Comparison of ENCODE assay signal across 21 cellular contexts in genomic region chr11:119366690-119367620, GRCh38. TPM values are rescaled to one million over a fixed set of nuclear protein-coding genes. Genes with fewer than 3 reads are reported as not detected.
DNase-seq lines count a peak whose midpoint lies in the region; ATAC-seq, FAIRE-seq and TF ChIP-seq lines count a peak whose summit lies in the region.
"Had no signal": no experiment of that assay in that cellular context is flagged by ENCODE, and none has a peak within 500 bp of the region (broad histone marks: within the 10 kb centered on the region; RNA-seq: fewer than 3 reads in every experiment).

No MANE protein-coding gene starts in this region.

- H2AFZ ChIP-seq in Karpas-422 (ENCODE audit: low read length) (no peak overlapping the region), HepG2 (ENCODE audit: low read length) (no peak overlapping the region), SK-N-SH (ENCODE audit: low read depth) (no peak overlapping the region)
- H2AFZ ChIP-seq: GM23338 had no signal

- peaks cover 45% of the 10 kb centered on the region for H3K4me1 Mint-ChIP-seq in chondrocyte (ENCODE audit: low read depth)

- TF ChIP-seq POLR2A in HepG2 (IDR thresholded peaks at IDR 0.05; ENCODE audit: insufficient read depth in 1 of 2, low read depth in 2 of 2, low read length in 2 of 2) (no peak), spleen (IDR thresholded peaks at IDR 0.05) (no peak)

- H3K27me3 ChIP-seq in Karpas-422 (ENCODE audit: low read length), result no peaks in the 10 kb centered on the region
- H3K27me3 ChIP-seq in HepG2 (ENCODE audit: control insufficient read depth in 1 of 2, insufficient read depth in 2 of 2, low read length in 2 of 2), result no peaks in the 10 kb centered on the region
- peaks cover 0 to 94% (median 40%) of the 10 kb centered on the region in 7 donors for H3K27me3 ChIP-seq in spleen (replicated peaks in 1 of 7)
- no peaks in the 10 kb centered on the region for H3K27me3 ChIP-seq in SK-N-SH (ENCODE audit: insufficient read depth)
- H3K27me3 ChIP-seq: pancreas had no signal

- no peak for TF ChIP-seq EP300 in HepG2 (IDR thresholded peaks at IDR 0.05; ENCODE audit: low read depth in 2 of 2, low read length in 2 of 2)
- no peak for TF ChIP-seq EP300 in HepG2 (CRISPR knock-in tag; IDR thresholded peaks at IDR 0.05; ENCODE audit: borderline replicate concordance)
- no peak for TF ChIP-seq EP300 in SK-N-SH (IDR thresholded peaks at IDR 0.05; ENCODE audit: borderline replicate concordance in 1 of 2, low read depth in 1 of 2, low read length in 1 of 2)

- FAIRE-seq in HepG2 (lab: Jason Lieb, UNC), result no peak
- FAIRE-seq: keratinocyte, pancreas had no signal

- TF ChIP-seq CTCF in chondrocyte (IDR thresholded peaks at IDR 0.05), result no peak
- TF ChIP-seq CTCF in HepG2 (CRISPR knock-in tag; IDR thresholded peaks at IDR 0.05), result no peak
- no peak for TF ChIP-seq CTCF in spleen (IDR thresholded peaks at IDR 0.05 in 8 of 11, conservative IDR thresholded peaks at IDR 0.05 in 3 of 11)
- no peak for TF ChIP-seq CTCF in SK-N-SH (IDR thresholded peaks at IDR 0.05)

- peak overlapping the region; percentile 51; the same call in 1 of the 2 replicates for H3K4me3 ChIP-seq in Karpas-422 (ENCODE audit: low read length)
- H3K4me3 ChIP-seq in HepG2 (replicated peaks in 1 of 3; ENCODE audit: insufficient read depth in 1 of 3, low read depth in 2 of 3, low read length in 3 of 3), result no peak overlapping the region
- no peak overlapping the region for H3K4me3 ChIP-seq in spleen
- no peak overlapping the region for H3K4me3 ChIP-seq in SK-N-SH (ENCODE audit: low read depth in 2 of 2, low read length in 1 of 2)
- H3K4me3 ChIP-seq: GM23338, pancreas, thoracic aorta had no signal

- no peaks in the 10 kb centered on the region for H3K9me3 Mint-ChIP-seq in chondrocyte (ENCODE audit: low read depth)
- H3K9me3 Mint-ChIP-seq: activated naive CD4-positive, alpha-beta T cell treated with anti-CD3 and anti-CD28 coated beads, Interleukin-2, amount 50 U/mL, for 24 hours had no signal

- TF ChIP-seq RAD21 in HepG2 (CRISPR knock-in tag; IDR thresholded peaks at IDR 0.05) (no peak), SK-N-SH (IDR thresholded peaks at IDR 0.05; ENCODE audit: low read length) (no peak)

- POLR2A ChIA-PET in HepG2 (lab: Yijun Ruan, JAX), result interaction anchor here (1.1 to 4.5 kb wide), 8 partner anchors 9 to 48 kb away, joined by 4 to 31 read pairs (median 16); partner anchors contain the start of genes C1QTNF5 and USP2
- POLR2A ChIA-PET in SK-N-SH (lab: Yijun Ruan, JAX), result no interaction called here

- 95% methylated on average over 5 of the region's 11 CpGs for WGBS in HepG2 (ENCODE audit: low lambda C conversion rate)
- WGBS in spleen, 5 donors, result 73 to 91% (median 87%) methylated on average over 9 to 11 of the region's 11 CpGs
- 94% methylated on average over 9 of the region's 11 CpGs for WGBS in SK-N-SH (ENCODE audit: low lambda C conversion rate)

- DNase-seq in Karpas-422 (peak; percentile 58), chondrocyte (ENCODE audit: low spot score) (peak; percentile 33), HepG2 (ENCODE audit: low spot score) (no peak), spleen (peak; percentile 18), SK-N-SH (no peak), LoVo (ENCODE audit: low spot score) (no peak), NCI-H748 (lab: John Stamatoyannopoulos, UW; ENCODE audit: unreplicated experiment) (no peak), globus pallidus (ENCODE audit: low spot score) (no peak)
- DNase-seq: activated CD4-positive, alpha-beta T cell treated with anti-CD3 and anti-CD28 coated beads for 1 hour; activated CD8-positive, alpha-beta memory T cell treated with anti-CD3 and anti-CD28 coated beads, Interleukin-2, amount 50 U/mL, for 4 hours; DMS153; NCI-H2029; RPMI8226 had no signal

- no peaks in the 10 kb centered on the region for H3K36me3 Mint-ChIP-seq in chondrocyte (ENCODE audit: low read depth)
- H3K36me3 Mint-ChIP-seq: activated naive CD4-positive, alpha-beta T cell treated with anti-CD3 and anti-CD28 coated beads, Interleukin-2, amount 50 U/mL, for 24 hours had no signal

- peaks cover 6% of the 10 kb centered on the region for H3F3A ChIP-seq in SK-N-SH (replicated peaks; ENCODE audit: insufficient read depth)

- no peak for ATAC-seq in HepG2
- ATAC-seq: GM23338, pancreas had no signal

- H3K4me2 ChIP-seq in Karpas-422 (ENCODE audit: low read depth, low read length, poor library complexity, severe bottlenecking) (peak overlapping the region; percentile 70), HepG2 (ENCODE audit: low read depth, low read length) (no peak overlapping the region; the same call in 1 of the 2 replicates), SK-N-SH (no peak overlapping the region)
- H3K4me2 ChIP-seq: GM23338 had no signal

- H4K20me1 ChIP-seq in Karpas-422 (ENCODE audit: insufficient read depth, low read depth, low read length), result no peaks in the 10 kb centered on the region
- H4K20me1 ChIP-seq in HepG2 (ENCODE audit: insufficient read depth, low read length), result no peaks in the 10 kb centered on the region; the same call in 1 of the 2 replicates
- no peaks in the 10 kb centered on the region for H4K20me1 ChIP-seq in SK-N-SH (ENCODE audit: insufficient read depth)

- H3K9ac ChIP-seq in Karpas-422 (ENCODE audit: low read length), result peak overlapping the region; percentile 68
- H3K9ac ChIP-seq in HepG2 (ENCODE audit: insufficient read depth, low read depth, low read length), result no peak overlapping the region
- no peak overlapping the region for H3K9ac ChIP-seq in SK-N-SH

- no peak overlapping the region for H3K4me3 Mint-ChIP-seq in chondrocyte (ENCODE audit: unreplicated experiment)
- H3K4me3 Mint-ChIP-seq: activated naive CD4-positive, alpha-beta T cell treated with anti-CD3 and anti-CD28 coated beads, Interleukin-2, amount 50 U/mL, for 24 hours; GM23338 had no signal

- H3K36me3 ChIP-seq in Karpas-422 (ENCODE audit: insufficient read depth, low read length) (no peaks in the 10 kb centered on the region), HepG2 (replicated peaks in 1 of 2; ENCODE audit: control insufficient read depth in 1 of 2, insufficient read depth in 2 of 2, low read length in 2 of 2) (no peaks in the 10 kb centered on the region), spleen (no peaks in the 10 kb centered on the region), SK-N-SH (replicated peaks in 1 of 2; ENCODE audit: control insufficient read depth in 1 of 2, insufficient read depth in 2 of 2, low read length in 1 of 2) (no peaks in the 10 kb centered on the region)
- H3K36me3 ChIP-seq: pancreas, thoracic aorta had no signal

- CTCF ChIA-PET in HepG2 (lab: Yijun Ruan, JAX; ENCODE audit: low intra/inter-chr PET ratio, low total read pairs) (no interaction called here), SK-N-SH (lab: Yijun Ruan, JAX) (interaction anchor here (1.4 to 22.5 kb wide), 5 partner anchors 10 to 110 kb away, joined by 3 to 390 read pairs (median 191); partner anchors contain the start of genes C1QTNF5 and USP2)

- intact Hi-C loops in HepG2 (cut with micrococcal nuclease; ENCODE audit: unreplicated experiment) (no loop called here), spleen (cut with DNase I; ENCODE audit: low total_unique reads) (no loop called here)

- H3K9me3 ChIP-seq in Karpas-422 (ENCODE audit: low read length) (no peaks in the 10 kb centered on the region), HepG2 (ENCODE audit: low read length) (no peaks in the 10 kb centered on the region), spleen (no peaks in the 10 kb centered on the region), SK-N-SH (no peaks in the 10 kb centered on the region)
- H3K9me3 ChIP-seq: pancreas, thoracic aorta had no signal

- no peak overlapping the region for H3K27ac Mint-ChIP-seq in chondrocyte (ENCODE audit: unreplicated experiment)
- H3K27ac Mint-ChIP-seq: activated naive CD4-positive, alpha-beta T cell treated with anti-CD3 and anti-CD28 coated beads, Interleukin-2, amount 50 U/mL, for 24 hours; GM23338 had no signal

- H3K27me3 Mint-ChIP-seq in chondrocyte (ENCODE audit: low read depth), result peaks cover 4% of the 10 kb centered on the region

- H3K4me1 ChIP-seq in Karpas-422 (ENCODE audit: low read length), result peaks cover 88% of the 10 kb centered on the region
- peaks cover 90% of the 10 kb centered on the region for H3K4me1 ChIP-seq in HepG2 (ENCODE audit: insufficient read depth, low read length)
- H3K4me1 ChIP-seq in spleen, result peaks cover 0 to 44% (median 18%) of the 10 kb centered on the region in 6 donors
- peaks cover 30 to 87% of the 10 kb centered on the region in 2 experiments; a peak in 3 of 4 replicates for H3K4me1 ChIP-seq in SK-N-SH (ENCODE audit: control insufficient read depth in 1 of 2, insufficient read depth in 2 of 2, low read depth in 1 of 2, low read length in 1 of 2)

- no TSS peak for BruUV-seq in HepG2 (replicated peaks; lab: Mats Ljungman, UMichigan)

- H3K27ac ChIP-seq in Karpas-422 (ENCODE audit: low read length) (peak overlapping the region; percentile 94), HepG2 (ENCODE audit: extremely low read length, insufficient read depth, low read length) (peak overlapping the region; percentile 93), spleen (no peak overlapping the region), SK-N-SH (ENCODE audit: low read depth in 2 of 2, low read length in 1 of 2) (no peak overlapping the region; a peak in 1 of 4 replicates)
- H3K27ac ChIP-seq: thoracic aorta had no signal

- peaks cover 18% of the 10 kb centered on the region for H3K79me2 ChIP-seq in Karpas-422 (ENCODE audit: low read length)
- peaks cover 21% of the 10 kb centered on the region for H3K79me2 ChIP-seq in HepG2 (ENCODE audit: insufficient read depth, low read length)
- H3K79me2 ChIP-seq in SK-N-SH (ENCODE audit: insufficient read depth), result no peaks in the 10 kb centered on the region

- in situ Hi-C loops in HepG2 (cut with HindIII; ENCODE audit: extremely low pct_ligation_motif_present, low pct_unique_long_range_greater_than_20kb), result no loop called here

- no peaks in the 10 kb centered on the region for H3K9me2 ChIP-seq in Karpas-422 (replicated peaks; ENCODE audit: insufficient read depth, low read length)
- H3K9me2 ChIP-seq in SK-N-SH, result no peaks in the 10 kb centered on the region

RNA-seq across cellular contexts. Expression of gene USP2, which starts 14.5 kb away (rescaled TPM):
- total RNA-seq in Karpas-422 (2014; rRNA removed; shearing (Covaris generic); ENCODE audit: low replicate concordance), result 15.4 and 16.9 TPM in 2 replicates
- total RNA-seq in chondrocyte (2.1 to 4.1 TPM (median 3.6 TPM) in 3 replicates), HepG2 (2016; rRNA removed; fragmentation: Illumina TruSeq; extraction: Trizol) (6.0 and 7.2 TPM in 2 replicates), spleen (under 1 TPM; 0.28 to 0.88 (median 0.60) TPM)
- total RNA-seq in HepG2 (2016; cell fraction: cytosol; rRNA removed; fragmentation: Illumina TruSeq; extraction: Trizol; ENCODE audit: low read depth), result 1.1 and 1.7 TPM in 2 replicates
- 6.5 and 7.1 TPM in 2 replicates for total RNA-seq in HepG2 (2016; cell fraction: insoluble cytoplasmic fraction; rRNA removed; fragmentation: Illumina TruSeq; extraction: Trizol)
- 5.7 and 5.9 TPM in 2 replicates for total RNA-seq in HepG2 (2016; cell fraction: membrane; rRNA removed; fragmentation: Illumina TruSeq; extraction: Trizol)
- 5.8 and 7.8 TPM in 2 replicates for total RNA-seq in HepG2 (2016; cell fraction: nucleus; rRNA removed; fragmentation: Illumina TruSeq; extraction: Trizol)
- polyA plus RNA-seq in HepG2 (2011; rRNA removed) (2.5 and 3.2 TPM in 2 replicates), spleen (under 1 TPM; 0.15 to 0.58 (median 0.27) TPM), SK-N-SH (2012; rRNA removed) (0.81 and 0.97 TPM in 2 replicates)
- polyA plus RNA-seq in HepG2 (2011; cell fraction: cytosol; rRNA removed), result 2.2 TPM in 2 replicates
- polyA plus RNA-seq in HepG2 (2011; cell fraction: nucleus; rRNA removed), result 4.4 and 4.7 TPM in 2 replicates
- polyA plus RNA-seq in HepG2 (2012), result 2.5 and 3.0 TPM in 2 replicates
- 1.1 and 1.3 TPM in 2 replicates for polyA plus RNA-seq in HepG2 (2016; cell fraction: cytosol; fragmentation: Illumina TruSeq; extraction: Trizol; ENCODE audit: low read depth)
- 7.6 and 11.3 TPM in 2 replicates for polyA plus RNA-seq in HepG2 (2016; cell fraction: insoluble cytoplasmic fraction; fragmentation: Illumina TruSeq; extraction: Trizol; ENCODE audit: low read depth)
- polyA plus RNA-seq in HepG2 (2016; cell fraction: membrane; fragmentation: Illumina TruSeq; extraction: Trizol; ENCODE audit: low read depth), result 4.1 and 4.2 TPM in 2 replicates
- polyA plus RNA-seq in HepG2 (2016; cell fraction: nucleus; fragmentation: Illumina TruSeq; extraction: Trizol; ENCODE audit: insufficient read depth, low read depth), result 22.1 and 23.0 TPM in 2 replicates
- 5.4 and 5.9 TPM in 2 replicates for polyA minus RNA-seq in HepG2 (2011; rRNA and poly(A)+ RNA removed; ENCODE audit: low replicate concordance)
- polyA minus RNA-seq in HepG2 (2011; cell fraction: cytosol; rRNA and poly(A)+ RNA removed), result 4.0 and 5.4 TPM in 2 replicates
- polyA minus RNA-seq in HepG2 (2011; cell fraction: nucleus; rRNA and poly(A)+ RNA removed), result 2.4 and 5.7 TPM in 2 replicates
- polyA plus RNA-seq in SK-N-SH (2012; cell fraction: cytosol; rRNA removed), result 0.46 and 0.60 TPM in 2 replicates
- polyA plus RNA-seq in SK-N-SH (2012; cell fraction: nucleus; rRNA removed), result 1.6 TPM in 2 replicates

RNA-seq across cellular contexts. Expression of gene MFRP, which starts 20.4 kb away (rescaled TPM):
- total RNA-seq in Karpas-422 (2014; rRNA removed; shearing (Covaris generic); ENCODE audit: low replicate concordance), result not detected in 2 replicates
- not detected in 3 replicates for total RNA-seq in chondrocyte
- total RNA-seq in HepG2 (2016; rRNA removed; fragmentation: Illumina TruSeq; extraction: Trizol), result not detected in 2 replicates
- total RNA-seq in HepG2 (2016; cell fraction: cytosol; rRNA removed; fragmentation: Illumina TruSeq; extraction: Trizol; ENCODE audit: low read depth), result not detected in 2 replicates
- not detected in 2 replicates for total RNA-seq in HepG2 (2016; cell fraction: insoluble cytoplasmic fraction; rRNA removed; fragmentation: Illumina TruSeq; extraction: Trizol)
- not detected in 2 replicates for total RNA-seq in HepG2 (2016; cell fraction: membrane; rRNA removed; fragmentation: Illumina TruSeq; extraction: Trizol)
- total RNA-seq in HepG2 (2016; cell fraction: nucleus; rRNA removed; fragmentation: Illumina TruSeq; extraction: Trizol), result not detected in 2 replicates
- not detected in 2 replicates for polyA plus RNA-seq in HepG2 (2011; rRNA removed)
- polyA plus RNA-seq in HepG2 (2011; cell fraction: cytosol; rRNA removed), result not detected in 2 replicates
- not detected in 2 replicates for polyA plus RNA-seq in HepG2 (2011; cell fraction: nucleus; rRNA removed)
- polyA plus RNA-seq in HepG2 (2012), result not detected in 2 replicates
- polyA plus RNA-seq in HepG2 (2016; cell fraction: cytosol; fragmentation: Illumina TruSeq; extraction: Trizol; ENCODE audit: low read depth), result not detected in 2 replicates
- polyA plus RNA-seq in HepG2 (2016; cell fraction: insoluble cytoplasmic fraction; fragmentation: Illumina TruSeq; extraction: Trizol; ENCODE audit: low read depth), result not detected in 2 replicates
- not detected in 2 replicates for polyA plus RNA-seq in HepG2 (2016; cell fraction: membrane; fragmentation: Illumina TruSeq; extraction: Trizol; ENCODE audit: low read depth)
- polyA plus RNA-seq in HepG2 (2016; cell fraction: nucleus; fragmentation: Illumina TruSeq; extraction: Trizol; ENCODE audit: insufficient read depth, low read depth), result not detected in 2 replicates
- not detected in 2 replicates for polyA minus RNA-seq in HepG2 (2011; rRNA and poly(A)+ RNA removed; ENCODE audit: low replicate concordance)
- not detected in 2 replicates for polyA minus RNA-seq in HepG2 (2011; cell fraction: cytosol; rRNA and poly(A)+ RNA removed)
- not detected in 2 replicates for polyA minus RNA-seq in HepG2 (2011; cell fraction: nucleus; rRNA and poly(A)+ RNA removed)
- total RNA-seq in spleen, result under 1 TPM in 1 of 7 donors, not detected in 6; 0.16 TPM
- polyA plus RNA-seq in spleen, result under 1 TPM; 0.02 to 0.03 (median 0.02) TPM
- not detected in 2 replicates for polyA plus RNA-seq in SK-N-SH (2012; rRNA removed)
- not detected in 2 replicates for polyA plus RNA-seq in SK-N-SH (2012; cell fraction: cytosol; rRNA removed)
- not detected in 2 replicates for polyA plus RNA-seq in SK-N-SH (2012; cell fraction: nucleus; rRNA removed)
- total RNA-seq: HT-29; mononuclear cell; pancreas; T-helper 1 cell treated with Interleukin-12 subunit alpha and Interleukin-12 subunit beta and Interleukin-4 antibody, amounts not matched to agents 30 ng/mL and 1 ng/mL, for 36 hours had no signal
- polyA plus RNA-seq: GM23338, keratinocyte, pancreas had no signal

RNA-seq across cellular contexts. Expression of gene C1QTNF5, which starts 26.3 kb away (rescaled TPM):
- not detected in 2 replicates for total RNA-seq in Karpas-422 (2014; rRNA removed; shearing (Covaris generic); ENCODE audit: low replicate concordance)
- total RNA-seq in chondrocyte, result 16.2 to 67.2 TPM (median 67.1 TPM) in 3 replicates
- 0.77 and 1.2 TPM in 2 replicates for total RNA-seq in HepG2 (2016; rRNA removed; fragmentation: Illumina TruSeq; extraction: Trizol)
- total RNA-seq in HepG2 (2016; cell fraction: cytosol; rRNA removed; fragmentation: Illumina TruSeq; extraction: Trizol; ENCODE audit: low read depth), result 0.26 and 0.40 TPM in 2 replicates
- total RNA-seq in HepG2 (2016; cell fraction: insoluble cytoplasmic fraction; rRNA removed; fragmentation: Illumina TruSeq; extraction: Trizol), result 0.76 and 0.78 TPM in 2 replicates
- total RNA-seq in HepG2 (2016; cell fraction: membrane; rRNA removed; fragmentation: Illumina TruSeq; extraction: Trizol), result 0.28 and 0.45 TPM in 2 replicates
- total RNA-seq in HepG2 (2016; cell fraction: nucleus; rRNA removed; fragmentation: Illumina TruSeq; extraction: Trizol), result 0.47 and 0.91 TPM in 2 replicates
- 0.86 TPM in 2 replicates for polyA plus RNA-seq in HepG2 (2011; rRNA removed)
- 0.91 and 1.1 TPM in 2 replicates for polyA plus RNA-seq in HepG2 (2011; cell fraction: cytosol; rRNA removed)
- polyA plus RNA-seq in HepG2 (2011; cell fraction: nucleus; rRNA removed), result 0.96 and 1.1 TPM in 2 replicates
- 0.19 and 0.53 TPM in 2 replicates for polyA plus RNA-seq in HepG2 (2012)
- 0.25 and 0.45 TPM in 2 replicates for polyA plus RNA-seq in HepG2 (2016; cell fraction: cytosol; fragmentation: Illumina TruSeq; extraction: Trizol; ENCODE audit: low read depth)
- 0.39 and 0.53 TPM in 2 replicates for polyA plus RNA-seq in HepG2 (2016; cell fraction: insoluble cytoplasmic fraction; fragmentation: Illumina TruSeq; extraction: Trizol; ENCODE audit: low read depth)
- polyA plus RNA-seq in HepG2 (2016; cell fraction: membrane; fragmentation: Illumina TruSeq; extraction: Trizol; ENCODE audit: low read depth), result 0.16 and 0.49 TPM in 2 replicates
- polyA plus RNA-seq in HepG2 (2016; cell fraction: nucleus; fragmentation: Illumina TruSeq; extraction: Trizol; ENCODE audit: insufficient read depth, low read depth), result 1.1 and 1.6 TPM in 2 replicates
- polyA minus RNA-seq in HepG2 (2011; rRNA and poly(A)+ RNA removed; ENCODE audit: low replicate concordance), result 0.94 TPM in 1 of 2 replicates, not detected in the other
- not detected in 2 replicates for polyA minus RNA-seq in HepG2 (2011; cell fraction: cytosol; rRNA and poly(A)+ RNA removed)
- not detected in 2 replicates for polyA minus RNA-seq in HepG2 (2011; cell fraction: nucleus; rRNA and poly(A)+ RNA removed)
- 10 to 100 TPM; 21.3 to 55.0 (median 35.8) TPM for total RNA-seq in spleen
- 10 to 100 TPM; 10.3 to 29.0 (median 20.2) TPM for polyA plus RNA-seq in spleen
- polyA plus RNA-seq in SK-N-SH (2012; rRNA removed), result 0.71 and 0.76 TPM in 2 replicates
- 0.53 and 0.84 TPM in 2 replicates for polyA plus RNA-seq in SK-N-SH (2012; cell fraction: cytosol; rRNA removed)
- polyA plus RNA-seq in SK-N-SH (2012; cell fraction: nucleus; rRNA removed), result 1.2 and 1.4 TPM in 2 replicates
- total RNA-seq: mononuclear cell; T-helper 1 cell treated with Interleukin-12 subunit alpha and Interleukin-12 subunit beta and Interleukin-4 antibody, amounts not matched to agents 30 ng/mL and 1 ng/mL, for 36 hours had no signal
- polyA plus RNA-seq: keratinocyte had no signal

RNA-seq across cellular contexts. Expression of gene RNF26, which starts 32.6 kb away (rescaled TPM):
- total RNA-seq in Karpas-422 (2014; rRNA removed; shearing (Covaris generic); ENCODE audit: low replicate concordance), result 3.9 and 8.8 TPM in 2 replicates
- 22.8 to 26.0 TPM (median 24.3 TPM) in 3 replicates for total RNA-seq in chondrocyte
- 11.9 and 20.8 TPM in 2 replicates for total RNA-seq in HepG2 (2016; rRNA removed; fragmentation: Illumina TruSeq; extraction: Trizol)
- total RNA-seq in HepG2 (2016; cell fraction: cytosol; rRNA removed; fragmentation: Illumina TruSeq; extraction: Trizol; ENCODE audit: low read depth), result 5.1 and 5.5 TPM in 2 replicates
- 11.0 and 17.9 TPM in 2 replicates for total RNA-seq in HepG2 (2016; cell fraction: insoluble cytoplasmic fraction; rRNA removed; fragmentation: Illumina TruSeq; extraction: Trizol)
- total RNA-seq in HepG2 (2016; cell fraction: membrane; rRNA removed; fragmentation: Illumina TruSeq; extraction: Trizol), result 25.7 and 27.9 TPM in 2 replicates
- total RNA-seq in HepG2 (2016; cell fraction: nucleus; rRNA removed; fragmentation: Illumina TruSeq; extraction: Trizol), result 16.9 and 17.9 TPM in 2 replicates
- 26.3 and 28.8 TPM in 2 replicates for polyA plus RNA-seq in HepG2 (2011; rRNA removed)
- polyA plus RNA-seq in HepG2 (2011; cell fraction: cytosol; rRNA removed), result 33.9 and 41.8 TPM in 2 replicates
- polyA plus RNA-seq in HepG2 (2011; cell fraction: nucleus; rRNA removed), result 21.0 and 21.5 TPM in 2 replicates
- 29.6 and 32.1 TPM in 2 replicates for polyA plus RNA-seq in HepG2 (2012)
- 16.4 and 19.4 TPM in 2 replicates for polyA plus RNA-seq in HepG2 (2016; cell fraction: cytosol; fragmentation: Illumina TruSeq; extraction: Trizol; ENCODE audit: low read depth)
- 51.2 and 62.2 TPM in 2 replicates for polyA plus RNA-seq in HepG2 (2016; cell fraction: insoluble cytoplasmic fraction; fragmentation: Illumina TruSeq; extraction: Trizol; ENCODE audit: low read depth)
- 61.9 and 66.3 TPM in 2 replicates for polyA plus RNA-seq in HepG2 (2016; cell fraction: membrane; fragmentation: Illumina TruSeq; extraction: Trizol; ENCODE audit: low read depth)
- 50.4 and 51.8 TPM in 2 replicates for polyA plus RNA-seq in HepG2 (2016; cell fraction: nucleus; fragmentation: Illumina TruSeq; extraction: Trizol; ENCODE audit: insufficient read depth, low read depth)
- 92.7 and 163 TPM in 2 replicates for polyA minus RNA-seq in HepG2 (2011; rRNA and poly(A)+ RNA removed; ENCODE audit: low replicate concordance)
- 34.6 and 35.6 TPM in 2 replicates for polyA minus RNA-seq in HepG2 (2011; cell fraction: cytosol; rRNA and poly(A)+ RNA removed)
- polyA minus RNA-seq in HepG2 (2011; cell fraction: nucleus; rRNA and poly(A)+ RNA removed), result 16.9 and 21.8 TPM in 2 replicates
- total RNA-seq in spleen, result 10 to 100 TPM; 13.6 to 18.2 (median 16.5) TPM
- polyA plus RNA-seq in spleen, result 10 to 100 TPM in 2 of 3 donors, 1 to 10 TPM in 1; 8.6 to 13.2 (median 10.0) TPM
- 26.6 and 31.9 TPM in 2 replicates for polyA plus RNA-seq in SK-N-SH (2012; rRNA removed)
- 14.5 and 21.8 TPM in 2 replicates for polyA plus RNA-seq in SK-N-SH (2012; cell fraction: cytosol; rRNA removed)
- 10.4 and 12.2 TPM in 2 replicates for polyA plus RNA-seq in SK-N-SH (2012; cell fraction: nucleus; rRNA removed)

RNA-seq across cellular contexts. Expression of gene MCAM, which starts 50.0 kb away (rescaled TPM):
- total RNA-seq in Karpas-422 (2014; rRNA removed; shearing (Covaris generic); ENCODE audit: low replicate concordance), result 2.0 and 2.1 TPM in 2 replicates
- 170 to 527 TPM (median 509 TPM) in 3 replicates for total RNA-seq in chondrocyte
- 5.9 and 15.2 TPM in 2 replicates for total RNA-seq in HepG2 (2016; rRNA removed; fragmentation: Illumina TruSeq; extraction: Trizol)
- total RNA-seq in HepG2 (2016; cell fraction: cytosol; rRNA removed; fragmentation: Illumina TruSeq; extraction: Trizol; ENCODE audit: low read depth), result 0.97 and 1.4 TPM in 2 replicates
- 5.2 and 13.8 TPM in 2 replicates for total RNA-seq in HepG2 (2016; cell fraction: insoluble cytoplasmic fraction; rRNA removed; fragmentation: Illumina TruSeq; extraction: Trizol)
- 2.5 and 3.3 TPM in 2 replicates for total RNA-seq in HepG2 (2016; cell fraction: membrane; rRNA removed; fragmentation: Illumina TruSeq; extraction: Trizol)
- total RNA-seq in HepG2 (2016; cell fraction: nucleus; rRNA removed; fragmentation: Illumina TruSeq; extraction: Trizol), result 13.7 and 14.4 TPM in 2 replicates
- 12.1 and 18.6 TPM in 2 replicates for polyA plus RNA-seq in HepG2 (2011; rRNA removed)
- 33.4 and 50.2 TPM in 2 replicates for polyA plus RNA-seq in HepG2 (2011; cell fraction: cytosol; rRNA removed)
- polyA plus RNA-seq in HepG2 (2011; cell fraction: nucleus; rRNA removed), result 24.8 and 27.5 TPM in 2 replicates
- 4.0 and 15.6 TPM in 2 replicates for polyA plus RNA-seq in HepG2 (2012)
- polyA plus RNA-seq in HepG2 (2016; cell fraction: cytosol; fragmentation: Illumina TruSeq; extraction: Trizol; ENCODE audit: low read depth), result 0.68 and 0.83 TPM in 2 replicates
- polyA plus RNA-seq in HepG2 (2016; cell fraction: insoluble cytoplasmic fraction; fragmentation: Illumina TruSeq; extraction: Trizol; ENCODE audit: low read depth), result 3.9 and 5.4 TPM in 2 replicates
- polyA plus RNA-seq in HepG2 (2016; cell fraction: membrane; fragmentation: Illumina TruSeq; extraction: Trizol; ENCODE audit: low read depth), result 1.1 and 2.3 TPM in 2 replicates
- polyA plus RNA-seq in HepG2 (2016; cell fraction: nucleus; fragmentation: Illumina TruSeq; extraction: Trizol; ENCODE audit: insufficient read depth, low read depth), result 18.8 and 20.4 TPM in 2 replicates
- polyA minus RNA-seq in HepG2 (2011; rRNA and poly(A)+ RNA removed; ENCODE audit: low replicate concordance), result 29.9 and 104 TPM in 2 replicates
- 14.3 and 15.4 TPM in 2 replicates for polyA minus RNA-seq in HepG2 (2011; cell fraction: cytosol; rRNA and poly(A)+ RNA removed)
- polyA minus RNA-seq in HepG2 (2011; cell fraction: nucleus; rRNA and poly(A)+ RNA removed), result 13.8 and 15.8 TPM in 2 replicates
- total RNA-seq in spleen, result 100 to 1,000 TPM in 4 of 7 donors, 10 to 100 TPM in 3; 24.2 to 612 (median 139) TPM
- 10 to 100 TPM; 10.3 to 19.3 (median 12.2) TPM for polyA plus RNA-seq in spleen
- polyA plus RNA-seq in SK-N-SH (2012; rRNA removed), result 22.8 and 28.4 TPM in 2 replicates
- polyA plus RNA-seq in SK-N-SH (2012; cell fraction: cytosol; rRNA removed), result 10.9 and 18.9 TPM in 2 replicates
- 16.4 and 31.7 TPM in 2 replicates for polyA plus RNA-seq in SK-N-SH (2012; cell fraction: nucleus; rRNA removed)

Comparison
In these comparisons a context has a peak if more than half of its experiments do, and no peak if none do; other contexts are left out.
1. DNase-seq: peak in Karpas-422 (single experiment), chondrocyte (single experiment) and spleen (single experiment); none in HepG2 (single experiment), SK-N-SH (single experiment), LoVo (single experiment), NCI-H748 (single experiment) and globus pallidus (single experiment).
2. H3K27ac ChIP-seq: peak in Karpas-422 (single experiment) and HepG2 (single experiment); none in spleen (0 of 8) and SK-N-SH (0 of 2).